18 cellular contexts compared by ENCODE assay signal in the genomic region with DNA sequence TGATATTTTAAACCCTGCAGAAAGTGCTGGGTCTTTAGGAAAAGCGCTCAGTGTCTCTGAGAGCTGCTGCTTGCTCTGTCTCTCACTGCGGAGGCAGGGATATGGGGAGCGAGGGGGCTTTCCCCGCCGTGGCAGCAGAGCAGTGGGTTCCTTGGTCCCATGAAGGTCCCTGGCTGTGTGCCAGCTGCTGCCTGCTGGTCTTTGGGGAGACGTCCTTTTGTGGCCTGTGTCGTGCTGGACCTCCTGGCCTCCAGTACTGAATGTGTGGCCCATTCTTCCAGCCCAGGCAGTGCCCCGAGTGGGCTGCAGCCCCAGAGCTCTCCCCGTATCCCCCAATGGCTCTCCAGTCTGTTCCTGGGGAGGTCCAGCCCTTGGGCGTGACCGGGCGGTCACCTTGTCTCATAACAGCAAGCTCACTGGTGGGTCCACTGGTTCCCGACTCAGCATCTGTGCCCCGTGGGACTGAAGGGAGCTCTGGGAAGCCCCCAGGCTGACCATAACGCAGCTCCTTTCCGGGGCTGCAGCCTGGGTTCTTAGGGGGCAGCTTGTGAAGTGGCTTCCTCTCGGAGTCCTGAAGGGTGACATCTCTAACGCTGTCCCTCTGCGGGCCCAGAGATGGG.
DNase-seq lines count a peak whose midpoint lies in the region; ATAC-seq and TF ChIP-seq lines count a peak whose summit lies in the region.
"Had no signal": no experiment of that assay in that cellular context is flagged by ENCODE, and none has a peak within 500 bp of the region (broad histone marks: within the 10 kb centered on the region; RNA-seq: fewer than 3 reads in every experiment).

No MANE protein-coding gene starts in this region.

- 56% methylated on average over 19 of the region's 19 CpGs for WGBS in HUES64
- WGBS in esophagus squamous epithelium, 2 donors = 74 to 79% methylated on average over 3 to 13 of the region's 19 CpGs

- POLR2A ChIA-PET in activated CD4-positive, alpha-beta T cell treated with anti-CD3 and anti-CD28 coated beads for 36 hours (lab: Charles Lee) = interaction anchor here (1.1 kb wide), 1 partner anchor 296 kb away, joined by 4 read pairs; no protein-coding TSS in a partner anchor

- no peak overlapping the region for H3K4me3 Mint-ChIP-seq in activated CD4-positive, alpha-beta T cell treated with anti-CD3 and anti-CD28 coated beads for 36 hours
- H3K4me3 Mint-ChIP-seq in activated CD4-positive, alpha-beta T cell treated with anti-CD3 and anti-CD28 coated beads, Interleukin-2, amount 10 ng/mL, durations not matched to agents 24 days and 14 days = no peak overlapping the region
- H3K4me3 Mint-ChIP-seq: activated CD4-positive, alpha-beta memory T cell treated with anti-CD3 and anti-CD28 coated beads for 36 hours; activated naive CD4-positive, alpha-beta T cell treated with anti-CD3 and anti-CD28 coated beads for 36 hours; effector memory CD8-positive, alpha-beta T cell; T-helper 1 cell treated with Interleukin-12 subunit alpha and Interleukin-12 subunit beta and Interleukin-4 antibody, amounts not matched to agents 30 μg/mL and 1 μg/mL, for 36 hours had no signal

- H3K4me1 Mint-ChIP-seq in activated CD4-positive, alpha-beta T cell treated with anti-CD3 and anti-CD28 coated beads for 36 hours = peaks cover 14% of the 10 kb centered on the region
- H3K4me1 Mint-ChIP-seq in activated CD4-positive, alpha-beta T cell treated with anti-CD3 and anti-CD28 coated beads, Interleukin-2, amount 10 ng/mL, durations not matched to agents 24 days and 14 days = peaks cover 21% of the 10 kb centered on the region

- H3K4me3 ChIP-seq in HUES64 (ENCODE audit: low read length) (peak overlapping the region; percentile 40), esophagus squamous epithelium (no peak overlapping the region)
- H3K4me3 ChIP-seq: A549, PC-9, SJSA1 had no signal

- H3K27me3 Mint-ChIP-seq in activated CD4-positive, alpha-beta T cell treated with anti-CD3 and anti-CD28 coated beads for 36 hours = peaks cover 8% of the 10 kb centered on the region
- H3K27me3 Mint-ChIP-seq in activated CD4-positive, alpha-beta T cell treated with anti-CD3 and anti-CD28 coated beads, Interleukin-2, amount 10 ng/mL, durations not matched to agents 24 days and 14 days = no peaks in the 10 kb centered on the region
- H3K27me3 Mint-ChIP-seq: activated CD4-positive, alpha-beta memory T cell treated with anti-CD3 and anti-CD28 coated beads for 36 hours had no signal

- H3K27ac ChIP-seq in HUES64 (ENCODE audit: low read depth, low read length) (peak overlapping the region; percentile 100), esophagus squamous epithelium (peak overlapping the region in 3 of 4 donors; percentile 71 to 79 (median 76))
- H3K27ac ChIP-seq: A549, PC-9, SJSA1 had no signal

- in situ Hi-C loops in ACHN (cut with HindIII; ENCODE audit: low pct_ligation_motif_present, low pct_unique_long_range_greater_than_20kb, low sequenced_read_pairs) = no loop called here

- peaks cover 3% of the 10 kb centered on the region; the same call in 1 of the 2 replicates for H3K27me3 ChIP-seq in HUES64 (ENCODE audit: insufficient read depth, low read length)
- peaks cover 0 to 51% (median 0%) of the 10 kb centered on the region in 4 donors for H3K27me3 ChIP-seq in esophagus squamous epithelium
- H3K27me3 ChIP-seq: SJSA1 had no signal

- H3K27ac Mint-ChIP-seq in activated CD4-positive, alpha-beta T cell treated with anti-CD3 and anti-CD28 coated beads for 36 hours = no peak overlapping the region
- H3K27ac Mint-ChIP-seq in activated CD4-positive, alpha-beta T cell treated with anti-CD3 and anti-CD28 coated beads, Interleukin-2, amount 10 ng/mL, durations not matched to agents 24 days and 14 days = no peak overlapping the region
- H3K27ac Mint-ChIP-seq: activated CD4-positive, alpha-beta memory T cell treated with anti-CD3 and anti-CD28 coated beads for 36 hours; activated naive CD4-positive, alpha-beta T cell treated with anti-CD3 and anti-CD28 coated beads for 36 hours; effector memory CD8-positive, alpha-beta T cell; T-helper 1 cell treated with Interleukin-12 subunit alpha and Interleukin-12 subunit beta and Interleukin-4 antibody, amounts not matched to agents 30 μg/mL and 1 μg/mL, for 36 hours had no signal

- peaks cover 4% of the 10 kb centered on the region for H3K9me3 Mint-ChIP-seq in activated CD4-positive, alpha-beta T cell treated with anti-CD3 and anti-CD28 coated beads for 36 hours (ENCODE audit: low read depth)
- no peaks in the 10 kb centered on the region for H3K9me3 Mint-ChIP-seq in activated CD4-positive, alpha-beta T cell treated with anti-CD3 and anti-CD28 coated beads, Interleukin-2, amount 10 ng/mL, durations not matched to agents 24 days and 14 days
- H3K9me3 Mint-ChIP-seq: activated naive CD4-positive, alpha-beta T cell treated with anti-CD3 and anti-CD28 coated beads for 36 hours; effector memory CD8-positive, alpha-beta T cell; T-helper 1 cell treated with Interleukin-12 subunit alpha and Interleukin-12 subunit beta and Interleukin-4 antibody, amounts not matched to agents 30 μg/mL and 1 μg/mL, for 36 hours had no signal

- peak overlapping the region; percentile 76 for H3K9ac ChIP-seq in HUES64 (ENCODE audit: low read depth, low read length)

- TF ChIP-seq POLR2A in esophagus squamous epithelium (IDR thresholded peaks at IDR 0.05) = no peak

- intact Hi-C loops in activated CD4-positive, alpha-beta T cell treated with anti-CD3 and anti-CD28 coated beads for 36 hours (cut with DNase I, micrococcal nuclease) = loop anchor here (1.0 to 10.0 kb wide), 4 partner anchors 301 to 981 kb away; no protein-coding TSS in a partner anchor
- intact Hi-C loops in activated CD4-positive, alpha-beta T cell treated with anti-CD3 and anti-CD28 coated beads, Interleukin-2, amount 10 ng/mL, durations not matched to agents 24 days and 14 days (cut with micrococcal nuclease) = loop anchor here (2.0 to 10.0 kb wide), 7 partner anchors 41 to 695 kb away; no protein-coding TSS in a partner anchor
- intact Hi-C loops in esophagus squamous epithelium (cut with DNase I) = no loop called here
- intact Hi-C loops in posterior vena cava (cut with DNase I) = loop anchor here (5.0 to 10.0 kb wide), 3 partner anchors 208 to 383 kb away; a partner anchor contains a TSS

- CTCF ChIA-PET in activated CD4-positive, alpha-beta T cell treated with anti-CD3 and anti-CD28 coated beads for 36 hours (lab: Charles Lee) = interaction anchor here (0.6 to 3.7 kb wide), 17 partner anchors 8 to 390 kb away, joined by 3 to 32 read pairs (median 4); no protein-coding TSS in a partner anchor

- no peaks in the 10 kb centered on the region for H3K9me3 ChIP-seq in HUES64 (ENCODE audit: insufficient read depth, low read depth, low read length)
- H3K9me3 ChIP-seq in esophagus squamous epithelium = no peaks in the 10 kb centered on the region
- H3K9me3 ChIP-seq: A549, SJSA1 had no signal

- H3K4me1 ChIP-seq in HUES64 (ENCODE audit: insufficient read depth, low read length) = peaks cover 31% of the 10 kb centered on the region
- peaks cover 5 to 41% (median 11%) of the 10 kb centered on the region in 3 donors for H3K4me1 ChIP-seq in esophagus squamous epithelium
- H3K4me1 ChIP-seq: A549 had no signal

- H3K36me3 ChIP-seq in HUES64 (ENCODE audit: insufficient read depth, low read length) (no peaks in the 10 kb centered on the region), esophagus squamous epithelium (no peaks in the 10 kb centered on the region)
- H3K36me3 ChIP-seq: SJSA1 had no signal

- H3K36me3 Mint-ChIP-seq in activated CD4-positive, alpha-beta T cell treated with anti-CD3 and anti-CD28 coated beads for 36 hours (ENCODE audit: low read depth) = no peaks in the 10 kb centered on the region
- H3K36me3 Mint-ChIP-seq in activated CD4-positive, alpha-beta T cell treated with anti-CD3 and anti-CD28 coated beads, Interleukin-2, amount 10 ng/mL, durations not matched to agents 24 days and 14 days (ENCODE audit: low read depth) = no peaks in the 10 kb centered on the region
- H3K36me3 Mint-ChIP-seq: CD14-positive monocyte had no signal

- no peak for ATAC-seq in activated CD4-positive, alpha-beta T cell treated with anti-CD3 and anti-CD28 coated beads for 36 hours
- ATAC-seq in GM18858 (IDR thresholded peaks at IDR 0.05; ENCODE audit: unreplicated experiment) = no peak

- peak; percentile 15 for DNase-seq in activated CD4-positive, alpha-beta T cell treated with anti-CD3 and anti-CD28 coated beads for 36 hours
- no peak for DNase-seq in activated CD4-positive, alpha-beta T cell treated with anti-CD3 and anti-CD28 coated beads, Interleukin-2, amount 10 ng/mL, durations not matched to agents 24 days and 14 days
- DNase-seq in esophagus squamous epithelium (lab: John Stamatoyannopoulos, UW) = no peak
- peak; percentile 82 for DNase-seq in posterior vena cava (ENCODE audit: low spot score)
- DNase-seq in ACHN = no peak
- DNase-seq in SHP77 (lab: John Stamatoyannopoulos, UW) = no peak
- DNase-seq: activated naive CD4-positive, alpha-beta T cell treated with anti-CD3 and anti-CD28 coated beads for 36 hours; DMS 273 treated with DMSO at 0.1 percent for 48 hours; stimulated activated CD8-positive, alpha-beta memory T cell treated with anti-CD3 and anti-CD28 coated beads, Interleukin-4, amount 100 ng/mL, for 48 hours had no signal

- TF ChIP-seq CTCF in esophagus squamous epithelium (IDR thresholded peaks at IDR 0.05) = no peak

Comparison
In these comparisons a context has a peak if more than half of its experiments do, and no peak if none do; other contexts are left out.
1. DNase-seq: peak in activated CD4-positive, alpha-beta T cell treated with anti-CD3 and anti-CD28 coated beads for 36 hours (single experiment) and posterior vena cava (single experiment); none in activated CD4-positive, alpha-beta T cell treated with anti-CD3 and anti-CD28 coated beads, Interleukin-2, amount 10 ng/mL, durations not matched to agents 24 days and 14 days (single experiment), esophagus squamous epithelium (single experiment), ACHN (single experiment) and SHP77 (0 of 2).